In genomic region chr14:100192672-100193416, GRCh38 we compare ENCODE assay signal across 1 cellular context.
TF ChIP-seq lines count a peak whose summit lies in the region.

No MANE protein-coding gene starts in this region.

TF ChIP-seq in GM23338, 12 proteins besides CTCF, POLR2A, EP300 and RAD21 (continued from another document):
- no peak for TF ChIP-seq EZH2 (IDR thresholded peaks at IDR 0.05; ENCODE audit: low read depth, unreplicated experiment)
- TF ChIP-seq EZH2phosphoT487 (IDR thresholded peaks at IDR 0.05; ENCODE audit: unreplicated experiment) = no peak
- TF ChIP-seq NANOG (IDR thresholded peaks at IDR 0.05; ENCODE audit: borderline replicate concordance) = no peak
- TF ChIP-seq POLR2AphosphoS5 (IDR thresholded peaks at IDR 0.05; ENCODE audit: low read depth) = peak; percentile 57
- TF ChIP-seq CREB1 (CRISPR knock-in tag; IDR thresholded peaks at IDR 0.05; ENCODE audit: low read depth) = peak; percentile 46; the same call in 1 of the 2 replicates
- TF ChIP-seq ZNF462 (CRISPR knock-in tag; IDR thresholded peaks at IDR 0.05) = no peak
- no peak for TF ChIP-seq STAT1 (IDR thresholded peaks at IDR 0.05; ENCODE audit: unreplicated experiment)
TF ChIP-seq in GM23338: peak in this region for 2.
